ENCODE assay signal across 1 cellular context in the genomic region with DNA sequence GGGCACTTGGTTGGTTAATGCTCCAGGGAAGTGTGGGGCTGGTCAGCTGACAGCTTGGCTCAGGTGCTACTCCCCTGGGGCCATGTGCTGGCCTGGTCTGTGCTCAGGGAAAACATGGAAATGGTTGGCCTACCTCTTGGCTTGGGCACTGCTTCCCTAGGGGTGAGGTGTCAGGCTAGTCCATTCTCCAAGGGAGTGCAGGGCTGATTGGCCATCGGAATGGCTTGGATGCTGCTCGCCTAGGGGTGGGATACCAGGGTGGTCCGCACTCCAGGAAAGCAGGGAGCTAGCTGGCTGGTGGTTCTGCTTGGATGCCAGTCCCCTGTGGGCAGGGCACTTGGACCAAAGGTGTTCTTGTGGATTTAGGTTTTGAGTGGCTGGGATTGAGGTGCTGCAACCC.
TF ChIP-seq lines count a peak whose summit lies in the region.

No MANE protein-coding gene starts in this region.

TF ChIP-seq in WTC11, 78 proteins besides CTCF, POLR2A, EP300 and RAD21:
- TF ChIP-seq ZNF317 (CRISPR knock-in tag; IDR thresholded peaks at IDR 0.05; ENCODE audit: borderline replicate concordance, low read depth) (no peak), OVOL2 (CRISPR knock-in tag; IDR thresholded peaks at IDR 0.05; ENCODE audit: borderline replicate concordance) (no peak), TEAD4 (CRISPR knock-in tag; IDR thresholded peaks at IDR 0.05) (no peak), GRHL2 (CRISPR knock-in tag; IDR thresholded peaks at IDR 0.05; ENCODE audit: insufficient replicate concordance, severe bottlenecking) (no peak), NR2C2 (CRISPR knock-in tag; IDR thresholded peaks at IDR 0.05) (no peak)
- TF ChIP-seq, protein P1, sequence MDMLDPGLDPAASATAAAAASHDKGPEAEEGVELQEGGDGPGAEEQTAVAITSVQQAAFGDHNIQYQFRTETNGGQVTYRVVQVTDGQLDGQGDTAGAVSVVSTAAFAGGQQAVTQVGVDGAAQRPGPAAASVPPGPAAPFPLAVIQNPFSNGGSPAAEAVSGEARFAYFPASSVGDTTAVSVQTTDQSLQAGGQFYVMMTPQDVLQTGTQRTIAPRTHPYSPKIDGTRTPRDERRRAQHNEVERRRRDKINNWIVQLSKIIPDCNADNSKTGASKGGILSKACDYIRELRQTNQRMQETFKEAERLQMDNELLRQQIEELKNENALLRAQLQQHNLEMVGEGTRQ (CRISPR knock-in tag; IDR thresholded peaks at IDR 0.05), result peak; percentile 40; the same call in 1 of the 2 replicates
- TF ChIP-seq, protein P2, sequence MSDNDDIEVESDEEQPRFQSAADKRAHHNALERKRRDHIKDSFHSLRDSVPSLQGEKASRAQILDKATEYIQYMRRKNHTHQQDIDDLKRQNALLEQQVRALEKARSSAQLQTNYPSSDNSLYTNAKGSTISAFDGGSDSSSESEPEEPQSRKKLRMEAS (CRISPR knock-in tag; IDR thresholded peaks at IDR 0.05), result no peak
- TF ChIP-seq, protein P3, sequence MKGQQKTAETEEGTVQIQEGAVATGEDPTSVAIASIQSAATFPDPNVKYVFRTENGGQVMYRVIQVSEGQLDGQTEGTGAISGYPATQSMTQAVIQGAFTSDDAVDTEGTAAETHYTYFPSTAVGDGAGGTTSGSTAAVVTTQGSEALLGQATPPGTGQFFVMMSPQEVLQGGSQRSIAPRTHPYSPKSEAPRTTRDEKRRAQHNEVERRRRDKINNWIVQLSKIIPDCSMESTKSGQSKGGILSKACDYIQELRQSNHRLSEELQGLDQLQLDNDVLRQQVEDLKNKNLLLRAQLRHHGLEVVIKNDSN (CRISPR knock-in tag; IDR thresholded peaks at IDR 0.05), result no peak
- TF ChIP-seq, protein P4, sequence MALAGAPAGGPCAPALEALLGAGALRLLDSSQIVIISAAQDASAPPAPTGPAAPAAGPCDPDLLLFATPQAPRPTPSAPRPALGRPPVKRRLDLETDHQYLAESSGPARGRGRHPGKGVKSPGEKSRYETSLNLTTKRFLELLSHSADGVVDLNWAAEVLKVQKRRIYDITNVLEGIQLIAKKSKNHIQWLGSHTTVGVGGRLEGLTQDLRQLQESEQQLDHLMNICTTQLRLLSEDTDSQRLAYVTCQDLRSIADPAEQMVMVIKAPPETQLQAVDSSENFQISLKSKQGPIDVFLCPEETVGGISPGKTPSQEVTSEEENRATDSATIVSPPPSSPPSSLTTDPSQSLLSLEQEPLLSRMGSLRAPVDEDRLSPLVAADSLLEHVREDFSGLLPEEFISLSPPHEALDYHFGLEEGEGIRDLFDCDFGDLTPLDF (CRISPR knock-in tag; IDR thresholded peaks at IDR 0.05), result no peak
- TF ChIP-seq, protein P5, sequence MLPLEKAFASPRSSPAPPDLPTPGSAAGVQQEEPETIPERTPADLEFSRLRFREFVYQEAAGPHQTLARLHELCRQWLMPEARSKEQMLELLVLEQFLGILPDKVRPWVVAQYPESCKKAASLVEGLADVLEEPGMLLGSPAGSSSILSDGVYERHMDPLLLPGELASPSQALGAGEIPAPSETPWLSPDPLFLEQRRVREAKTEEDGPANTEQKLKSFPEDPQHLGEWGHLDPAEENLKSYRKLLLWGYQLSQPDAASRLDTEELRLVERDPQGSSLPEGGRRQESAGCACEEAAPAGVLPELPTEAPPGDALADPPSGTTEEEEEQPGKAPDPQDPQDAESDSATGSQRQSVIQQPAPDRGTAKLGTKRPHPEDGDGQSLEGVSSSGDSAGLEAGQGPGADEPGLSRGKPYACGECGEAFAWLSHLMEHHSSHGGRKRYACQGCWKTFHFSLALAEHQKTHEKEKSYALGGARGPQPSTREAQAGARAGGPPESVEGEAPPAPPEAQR (CRISPR knock-in tag; IDR thresholded peaks at IDR 0.05), result no peak
- TF ChIP-seq, protein P6, sequence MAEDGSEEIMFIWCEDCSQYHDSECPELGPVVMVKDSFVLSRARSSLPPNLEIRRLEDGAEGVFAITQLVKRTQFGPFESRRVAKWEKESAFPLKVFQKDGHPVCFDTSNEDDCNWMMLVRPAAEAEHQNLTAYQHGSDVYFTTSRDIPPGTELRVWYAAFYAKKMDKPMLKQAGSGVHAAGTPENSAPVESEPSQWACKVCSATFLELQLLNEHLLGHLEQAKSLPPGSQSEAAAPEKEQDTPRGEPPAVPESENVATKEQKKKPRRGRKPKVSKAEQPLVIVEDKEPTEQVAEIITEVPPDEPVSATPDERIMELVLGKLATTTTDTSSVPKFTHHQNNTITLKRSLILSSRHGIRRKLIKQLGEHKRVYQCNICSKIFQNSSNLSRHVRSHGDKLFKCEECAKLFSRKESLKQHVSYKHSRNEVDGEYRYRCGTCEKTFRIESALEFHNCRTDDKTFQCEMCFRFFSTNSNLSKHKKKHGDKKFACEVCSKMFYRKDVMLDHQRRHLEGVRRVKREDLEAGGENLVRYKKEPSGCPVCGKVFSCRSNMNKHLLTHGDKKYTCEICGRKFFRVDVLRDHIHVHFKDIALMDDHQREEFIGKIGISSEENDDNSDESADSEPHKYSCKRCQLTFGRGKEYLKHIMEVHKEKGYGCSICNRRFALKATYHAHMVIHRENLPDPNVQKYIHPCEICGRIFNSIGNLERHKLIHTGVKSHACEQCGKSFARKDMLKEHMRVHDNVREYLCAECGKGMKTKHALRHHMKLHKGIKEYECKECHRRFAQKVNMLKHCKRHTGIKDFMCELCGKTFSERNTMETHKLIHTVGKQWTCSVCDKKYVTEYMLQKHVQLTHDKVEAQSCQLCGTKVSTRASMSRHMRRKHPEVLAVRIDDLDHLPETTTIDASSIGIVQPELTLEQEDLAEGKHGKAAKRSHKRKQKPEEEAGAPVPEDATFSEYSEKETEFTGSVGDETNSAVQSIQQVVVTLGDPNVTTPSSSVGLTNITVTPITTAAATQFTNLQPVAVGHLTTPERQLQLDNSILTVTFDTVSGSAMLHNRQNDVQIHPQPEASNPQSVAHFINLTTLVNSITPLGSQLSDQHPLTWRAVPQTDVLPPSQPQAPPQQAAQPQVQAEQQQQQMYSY (CRISPR knock-in tag; IDR thresholded peaks at IDR 0.05), result peak; percentile 48; the same call in 1 of the 2 replicates
TF ChIP-seq in WTC11: peak in this region for 2.
